1 cellular context compared by ENCODE assay signal in the genomic region with DNA sequence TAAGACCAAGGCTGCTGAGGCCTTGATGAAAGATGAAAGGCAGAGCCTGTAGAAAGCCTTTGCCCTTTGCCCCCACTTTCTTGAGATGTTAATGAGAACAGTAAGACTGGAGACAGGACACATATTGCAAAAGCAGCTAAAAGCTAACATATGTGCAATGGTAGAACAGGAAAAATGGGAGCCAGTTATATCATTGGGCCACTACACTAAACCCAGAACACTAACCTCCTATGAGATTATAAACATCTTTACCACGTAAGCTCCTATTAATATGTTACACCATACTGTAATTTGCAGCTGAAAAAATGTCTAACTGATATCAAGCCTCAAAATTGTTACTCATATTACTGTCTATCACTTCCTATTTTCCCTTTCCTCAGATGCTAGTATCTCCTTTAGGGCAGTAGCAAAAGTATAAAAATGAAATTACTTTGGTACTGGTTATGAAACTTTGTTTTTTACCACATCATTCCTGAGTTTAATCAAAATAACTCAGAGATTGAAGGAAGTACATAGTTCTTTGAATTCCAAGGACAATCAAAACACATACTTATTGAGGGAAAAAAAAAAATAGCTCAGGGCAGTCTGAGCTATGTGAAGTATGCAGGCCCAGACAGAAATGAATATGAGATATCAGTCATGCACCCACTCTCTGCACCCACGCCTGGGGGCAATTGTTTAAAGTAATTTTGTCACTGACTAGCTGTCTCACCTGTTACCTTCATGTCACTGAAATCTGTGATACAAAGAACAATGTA.
TF ChIP-seq lines count a peak whose summit lies in the region.

No MANE protein-coding gene starts in this region.

TF ChIP-seq in IMR-90, 13 proteins besides CTCF, POLR2A, EP300 and RAD21:
- TF ChIP-seq BHLHE40 (IDR thresholded peaks at IDR 0.05; ENCODE audit: low read depth, low read length) (no peak), MAFK (IDR thresholded peaks at IDR 0.05; ENCODE audit: low read depth, low read length) (no peak), FOS (IDR thresholded peaks at IDR 0.05; ENCODE audit: low read depth, low read length) (no peak), MXI1 (IDR thresholded peaks at IDR 0.05; ENCODE audit: borderline replicate concordance, low read depth, low read length) (no peak), MAZ (IDR thresholded peaks at IDR 0.05; ENCODE audit: borderline replicate concordance, low read depth, low read length) (no peak), CEBPB (IDR thresholded peaks at IDR 0.05; ENCODE audit: low read depth, low read length) (no peak), NFE2L2 (IDR thresholded peaks at IDR 0.05; ENCODE audit: low read depth, low read length) (no peak), RCOR1 (IDR thresholded peaks at IDR 0.05; ENCODE audit: insufficient replicate concordance, low read length) (no peak), RFX5 (IDR thresholded peaks at IDR 0.05; ENCODE audit: low read depth, low read length) (no peak), USF2 (IDR thresholded peaks at IDR 0.05; ENCODE audit: low read depth, low read length) (no peak), SMC3 (IDR thresholded peaks at IDR 0.05; ENCODE audit: low read depth, low read length) (no peak), CHD1 (IDR thresholded peaks at IDR 0.05; ENCODE audit: low read depth, low read length) (no peak)
- TF ChIP-seq, protein P1, sequence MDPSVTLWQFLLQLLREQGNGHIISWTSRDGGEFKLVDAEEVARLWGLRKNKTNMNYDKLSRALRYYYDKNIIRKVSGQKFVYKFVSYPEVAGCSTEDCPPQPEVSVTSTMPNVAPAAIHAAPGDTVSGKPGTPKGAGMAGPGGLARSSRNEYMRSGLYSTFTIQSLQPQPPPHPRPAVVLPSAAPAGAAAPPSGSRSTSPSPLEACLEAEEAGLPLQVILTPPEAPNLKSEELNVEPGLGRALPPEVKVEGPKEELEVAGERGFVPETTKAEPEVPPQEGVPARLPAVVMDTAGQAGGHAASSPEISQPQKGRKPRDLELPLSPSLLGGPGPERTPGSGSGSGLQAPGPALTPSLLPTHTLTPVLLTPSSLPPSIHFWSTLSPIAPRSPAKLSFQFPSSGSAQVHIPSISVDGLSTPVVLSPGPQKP (IDR thresholded peaks at IDR 0.05; ENCODE audit: borderline replicate concordance, low read depth, low read length), result no peak
